Comparison of ENCODE assay signal across 13 cellular contexts in the genomic region with DNA sequence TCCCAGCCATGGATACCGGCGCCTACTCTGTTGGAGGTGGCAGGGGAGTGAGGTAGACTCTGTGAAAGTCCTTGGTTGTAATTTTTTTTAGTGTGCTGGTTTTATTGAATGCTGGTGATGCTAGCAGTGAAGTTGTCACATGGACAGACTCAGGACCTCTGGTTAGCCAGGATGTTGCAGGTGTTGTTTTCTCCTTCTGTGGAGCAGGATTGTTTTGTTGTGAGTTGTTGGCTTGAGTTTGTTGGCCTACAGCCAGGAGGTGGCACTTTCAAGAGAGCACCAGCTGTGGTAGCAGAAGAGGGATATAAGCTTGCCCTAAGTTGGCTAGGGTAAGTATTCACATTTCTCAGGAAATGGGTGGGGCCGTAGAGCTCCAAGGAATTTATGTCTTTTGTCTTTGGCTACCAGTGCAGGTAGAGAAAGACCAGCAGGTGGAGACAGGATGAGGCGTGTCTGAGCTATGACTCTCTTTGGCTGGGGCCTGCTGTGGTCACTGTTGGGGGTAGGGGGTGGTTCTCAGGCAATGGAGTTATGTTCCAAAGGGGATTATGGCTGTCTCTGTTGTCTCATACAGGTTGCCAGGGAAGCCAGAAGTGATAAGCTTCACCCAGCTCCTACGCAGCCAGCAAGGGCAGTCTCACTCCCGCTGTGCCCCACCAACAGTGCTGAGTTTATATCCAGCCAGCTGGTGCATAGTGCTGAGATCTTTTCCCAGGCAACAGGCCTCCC.
A peak's percentile ranks its signal among the peaks of the same experiment; 100 is the strongest.
DNase-seq lines count a peak whose midpoint lies in the region; ATAC-seq, FAIRE-seq and TF ChIP-seq lines count a peak whose summit lies in the region.
"Had no signal": no experiment of that assay in that cellular context is flagged by ENCODE, and none has a peak within 500 bp of the region (broad histone marks: within the 10 kb centered on the region; RNA-seq: fewer than 3 reads in every experiment).

No MANE protein-coding gene starts in this region.

- H3K9ac ChIP-seq in endodermal cell (ENCODE audit: extremely low read depth, low read length, poor library complexity, severe bottlenecking), result no peak overlapping the region

- no peak for TF ChIP-seq POLR2A in GM12892 (IDR thresholded peaks at IDR 0.05; ENCODE audit: low read depth, low read length)

- no peaks in the 10 kb centered on the region for H3K27me3 Mint-ChIP-seq in endodermal cell (ENCODE audit: insufficient read depth)
- H3K27me3 Mint-ChIP-seq in CD4-positive, alpha-beta memory T cell, result no peaks in the 10 kb centered on the region
- H3K27me3 Mint-ChIP-seq in activated T-helper 1 cell treated with anti-CD3 and anti-CD28 coated beads, Interleukin-12 subunit alpha, Interleukin-12 subunit beta, Interleukin-2, Interleukin-4 antibody, amounts not matched to agents 30 ng/mL and 10 ng/mL and 1 ng/mL, durations not matched to agents 14 hours and 24 hours and 36 hours (ENCODE audit: insufficient read depth), result no peaks in the 10 kb centered on the region
- no peaks in the 10 kb centered on the region for H3K27me3 Mint-ChIP-seq in activated naive CD8-positive, alpha-beta T cell treated with anti-CD3 and anti-CD28 coated beads, Interleukin-2, amount 50 U/mL, for 24 hours

- H3K36me3 ChIP-seq in endodermal cell (ENCODE audit: control insufficient read depth, insufficient read depth, low read length), result no peaks in the 10 kb centered on the region
- H3K36me3 ChIP-seq in CD4-positive, alpha-beta memory T cell (ENCODE audit: insufficient read depth, low read length), result no peaks in the 10 kb centered on the region
- H3K36me3 ChIP-seq: SJSA1, thoracic aorta had no signal

- no peak overlapping the region for H3K4me3 ChIP-seq in endodermal cell (ENCODE audit: low read length)
- H3K4me3 ChIP-seq in CD4-positive, alpha-beta memory T cell (ENCODE audit: low read length in 2 of 2), result no peak overlapping the region
- H3K4me3 ChIP-seq: SJSA1, thoracic aorta had no signal

- DNase-seq in A172 (ENCODE audit: low spot score) (peak; percentile 2), HT-29 (ENCODE audit: low spot score) (peak; percentile 76), NCI-H446 treated with DMSO at 0.1 percent for 48 hours (lab: John Stamatoyannopoulos, UW) (peak; percentile 88), endodermal cell (peak; percentile 97), GM12892 (ENCODE audit: insufficient read length) (no peak)
- DNase-seq in CD4-positive, alpha-beta memory T cell, result no peak
- no peak for DNase-seq in activated T-helper 1 cell treated with anti-CD3 and anti-CD28 coated beads, Interleukin-12 subunit alpha, Interleukin-12 subunit beta, Interleukin-2, Interleukin-4 antibody, amounts not matched to agents 30 ng/mL and 10 ng/mL and 1 ng/mL, durations not matched to agents 14 hours and 24 hours and 36 hours (ENCODE audit: low spot score)
- DNase-seq in activated naive CD8-positive, alpha-beta T cell treated with anti-CD3 and anti-CD28 coated beads, Interleukin-2, amount 50 U/mL, for 24 hours, result no peak
- DNase-seq: activated gamma-delta T cell treated with Interleukin-2 at 50 U/mL for 16 hours, HFFc6, NCI-H1105 had no signal

- H3K27ac ChIP-seq in endodermal cell (ENCODE audit: low read depth, low read length), result no peak overlapping the region
- no peak overlapping the region for H3K27ac ChIP-seq in CD4-positive, alpha-beta memory T cell (ENCODE audit: low read depth, low read length)
- H3K27ac ChIP-seq: SJSA1, thoracic aorta had no signal

- H3K4me1 Mint-ChIP-seq in endodermal cell, result peaks cover 16% of the 10 kb centered on the region
- H3K4me1 Mint-ChIP-seq in CD4-positive, alpha-beta memory T cell, result no peaks in the 10 kb centered on the region
- no peaks in the 10 kb centered on the region for H3K4me1 Mint-ChIP-seq in activated T-helper 1 cell treated with anti-CD3 and anti-CD28 coated beads, Interleukin-12 subunit alpha, Interleukin-12 subunit beta, Interleukin-2, Interleukin-4 antibody, amounts not matched to agents 30 ng/mL and 10 ng/mL and 1 ng/mL, durations not matched to agents 14 hours and 24 hours and 36 hours (ENCODE audit: low read depth)
- no peaks in the 10 kb centered on the region for H3K4me1 Mint-ChIP-seq in activated naive CD8-positive, alpha-beta T cell treated with anti-CD3 and anti-CD28 coated beads, Interleukin-2, amount 50 U/mL, for 24 hours

- no peak for ATAC-seq in activated naive CD8-positive, alpha-beta T cell treated with anti-CD3 and anti-CD28 coated beads, Interleukin-2, amount 50 U/mL, for 24 hours

- intact Hi-C loops in CD4-positive, alpha-beta memory T cell (cut with micrococcal nuclease), result no loop called here
- intact Hi-C loops in activated T-helper 1 cell treated with anti-CD3 and anti-CD28 coated beads, Interleukin-12 subunit alpha, Interleukin-12 subunit beta, Interleukin-2, Interleukin-4 antibody, amounts not matched to agents 30 ng/mL and 10 ng/mL and 1 ng/mL, durations not matched to agents 14 hours and 24 hours and 36 hours (cut with micrococcal nuclease), result no loop called here

- CTCF ChIA-PET in CD4-positive, alpha-beta memory T cell (lab: Charles Lee; ENCODE audit: partially characterized antibody), result no interaction called here

- no peaks in the 10 kb centered on the region for H3K4me1 ChIP-seq in endodermal cell (ENCODE audit: control insufficient read depth, insufficient read depth, low read length)
- no peaks in the 10 kb centered on the region for H3K4me1 ChIP-seq in CD4-positive, alpha-beta memory T cell (ENCODE audit: insufficient read depth, low read length)
- H3K4me1 ChIP-seq: SJSA1 had no signal

- 64 to 68% methylated on average over 3 to 6 of the region's 6 CpGs for WGBS in endodermal cell (ENCODE audit: insufficient coverage in 1 of 2, insufficient read length in 1 of 2), 2 experiments

- H3K9me3 Mint-ChIP-seq in endodermal cell, result peaks cover 20% of the 10 kb centered on the region
- H3K9me3 Mint-ChIP-seq in CD4-positive, alpha-beta memory T cell, result peaks cover 5 to 35% (median 13%) of the 10 kb centered on the region in 8 donors
- H3K9me3 Mint-ChIP-seq in activated T-helper 1 cell treated with anti-CD3 and anti-CD28 coated beads, Interleukin-12 subunit alpha, Interleukin-12 subunit beta, Interleukin-2, Interleukin-4 antibody, amounts not matched to agents 30 ng/mL and 10 ng/mL and 1 ng/mL, durations not matched to agents 14 hours and 24 hours and 36 hours, result peaks cover 11% of the 10 kb centered on the region
- peaks cover 12% of the 10 kb centered on the region for H3K9me3 Mint-ChIP-seq in activated naive CD8-positive, alpha-beta T cell treated with anti-CD3 and anti-CD28 coated beads, Interleukin-2, amount 50 U/mL, for 24 hours

- POLR2A ChIA-PET in CD4-positive, alpha-beta memory T cell (lab: Charles Lee; ENCODE audit: partially characterized antibody), result no interaction called here

- H3K9me3 ChIP-seq in endodermal cell (ENCODE audit: control insufficient read depth, low read length), result no peaks in the 10 kb centered on the region
- no peaks in the 10 kb centered on the region for H3K9me3 ChIP-seq in CD4-positive, alpha-beta memory T cell (ENCODE audit: control insufficient read depth in 1 of 2, low read length in 2 of 2)
- H3K9me3 ChIP-seq: SJSA1, thoracic aorta had no signal

- peak; percentile 79 for TF ChIP-seq CTCF in endodermal cell (conservative IDR thresholded peaks at IDR 0.05)

- peak overlapping the region; percentile 98 for H3K27ac Mint-ChIP-seq in endodermal cell
- no peak overlapping the region for H3K27ac Mint-ChIP-seq in CD4-positive, alpha-beta memory T cell
- H3K27ac Mint-ChIP-seq in activated T-helper 1 cell treated with anti-CD3 and anti-CD28 coated beads, Interleukin-12 subunit alpha, Interleukin-12 subunit beta, Interleukin-2, Interleukin-4 antibody, amounts not matched to agents 30 ng/mL and 10 ng/mL and 1 ng/mL, durations not matched to agents 14 hours and 24 hours and 36 hours, result no peak overlapping the region
- no peak overlapping the region for H3K27ac Mint-ChIP-seq in activated naive CD8-positive, alpha-beta T cell treated with anti-CD3 and anti-CD28 coated beads, Interleukin-2, amount 50 U/mL, for 24 hours
- H3K27ac Mint-ChIP-seq: HFFc6 had no signal

- H3K4me3 Mint-ChIP-seq in endodermal cell, result peak overlapping the region; percentile 28
- H3K4me3 Mint-ChIP-seq in CD4-positive, alpha-beta memory T cell, result no peak overlapping the region
- no peak overlapping the region for H3K4me3 Mint-ChIP-seq in activated T-helper 1 cell treated with anti-CD3 and anti-CD28 coated beads, Interleukin-12 subunit alpha, Interleukin-12 subunit beta, Interleukin-2, Interleukin-4 antibody, amounts not matched to agents 30 ng/mL and 10 ng/mL and 1 ng/mL, durations not matched to agents 14 hours and 24 hours and 36 hours
- no peak overlapping the region for H3K4me3 Mint-ChIP-seq in activated naive CD8-positive, alpha-beta T cell treated with anti-CD3 and anti-CD28 coated beads, Interleukin-2, amount 50 U/mL, for 24 hours
- H3K4me3 Mint-ChIP-seq: HFFc6 had no signal

- FAIRE-seq in GM12892 (lab: Jason Lieb, UNC), result no peak

- H3K27me3 ChIP-seq in endodermal cell (ENCODE audit: control insufficient read depth, insufficient read depth, low read length, poor library complexity, severe bottlenecking), result no peaks in the 10 kb centered on the region
- H3K27me3 ChIP-seq in CD4-positive, alpha-beta memory T cell (ENCODE audit: insufficient read depth, low read length), result no peaks in the 10 kb centered on the region
- H3K27me3 ChIP-seq: SJSA1 had no signal

- peaks cover 13% of the 10 kb centered on the region for H3K36me3 Mint-ChIP-seq in endodermal cell (ENCODE audit: low read depth)
- H3K36me3 Mint-ChIP-seq in CD4-positive, alpha-beta memory T cell, result no peaks in the 10 kb centered on the region
- H3K36me3 Mint-ChIP-seq in activated T-helper 1 cell treated with anti-CD3 and anti-CD28 coated beads, Interleukin-12 subunit alpha, Interleukin-12 subunit beta, Interleukin-2, Interleukin-4 antibody, amounts not matched to agents 30 ng/mL and 10 ng/mL and 1 ng/mL, durations not matched to agents 14 hours and 24 hours and 36 hours (ENCODE audit: low read depth), result no peaks in the 10 kb centered on the region
- no peaks in the 10 kb centered on the region for H3K36me3 Mint-ChIP-seq in activated naive CD8-positive, alpha-beta T cell treated with anti-CD3 and anti-CD28 coated beads, Interleukin-2, amount 50 U/mL, for 24 hours (ENCODE audit: low read depth)

Comparison
In these comparisons a context has a peak if more than half of its experiments do, and no peak if none do; other contexts are left out.
1. DNase-seq: peak in A172 (single experiment), HT-29 (single experiment), NCI-H446 treated with DMSO at 0.1 percent for 48 hours (single experiment) and endodermal cell (single experiment); none in CD4-positive, alpha-beta memory T cell (0 of 5), GM12892 (single experiment), activated T-helper 1 cell treated with anti-CD3 and anti-CD28 coated beads, Interleukin-12 subunit alpha, Interleukin-12 subunit beta, Interleukin-2, Interleukin-4 antibody, amounts not matched to agents 30 ng/mL and 10 ng/mL and 1 ng/mL, durations not matched to agents 14 hours and 24 hours and 36 hours (single experiment) and activated naive CD8-positive, alpha-beta T cell treated with anti-CD3 and anti-CD28 coated beads, Interleukin-2, amount 50 U/mL, for 24 hours (single experiment).